In the genomic region with DNA sequence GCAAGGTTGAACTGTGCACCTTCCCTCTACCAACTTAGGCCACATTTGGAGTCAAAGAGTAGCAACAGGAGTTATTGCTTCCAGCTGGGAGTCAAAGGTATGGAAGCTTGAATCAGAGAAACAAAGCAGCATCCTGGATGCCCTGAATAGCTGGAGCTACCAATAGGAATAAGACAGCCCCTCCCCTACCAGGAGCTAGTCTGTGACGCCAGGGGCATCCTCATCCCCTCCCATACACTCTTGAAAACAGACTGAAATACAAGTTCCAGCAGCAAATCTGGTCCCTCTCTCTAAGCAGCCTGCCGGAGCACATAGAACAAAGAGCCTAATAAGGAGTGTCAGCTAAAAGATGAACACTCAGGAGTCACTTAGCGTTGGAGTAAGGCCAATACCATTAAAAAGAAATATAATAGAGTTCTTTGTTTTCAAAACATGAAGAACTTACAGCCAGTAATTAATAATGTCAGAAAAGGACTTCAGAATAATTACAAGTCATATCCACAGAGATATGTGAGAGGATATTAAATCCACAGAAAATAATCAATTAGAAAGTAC, we compare ENCODE assay signal across 28 cellular contexts. TPM values are rescaled to one million over a fixed set of nuclear protein-coding genes. Genes with fewer than 3 reads are reported as not detected.
DNase-seq lines count a peak whose midpoint lies in the region; ATAC-seq and TF ChIP-seq lines count a peak whose summit lies in the region.
"Had no signal": no experiment of that assay in that cellular context is flagged by ENCODE, and none has a peak within 500 bp of the region (broad histone marks: within the 10 kb centered on the region; RNA-seq: fewer than 3 reads in every experiment).

No MANE protein-coding gene starts in this region.

- H3K27ac ChIP-seq in esophagus squamous epithelium (peak overlapping the region in 3 of 4 donors; percentile 65 to 68 (median 65)), tibial artery (peak overlapping the region; percentile 27 to 63), mesenchymal stem cell (ENCODE audit: low read length, poor library complexity, severe bottlenecking) (no peak overlapping the region)
- H3K27ac ChIP-seq: 22Rv1, brain microvascular endothelial cell had no signal

- H3K27me3 Mint-ChIP-seq in mesothelial cell of epicardium (ENCODE audit: low read depth) = no peaks in the 10 kb centered on the region
- H3K27me3 Mint-ChIP-seq: activated naive CD4-positive, alpha-beta T cell treated with anti-CD3 and anti-CD28 coated beads, Interleukin-2, amount 10 ng/mL, durations not matched to agents 7 days and 5 days; IgD-negative memory B cell had no signal

- DNase-seq in NCI-H748 (lab: John Stamatoyannopoulos, UW; ENCODE audit: unreplicated experiment) (peak; percentile 62), NCI-H748 treated with DMSO at 0.1 percent for 48 hours (lab: John Stamatoyannopoulos, UW) (no peak), esophagus squamous epithelium (lab: John Stamatoyannopoulos, UW) (no peak), mesothelial cell of epicardium (ENCODE audit: low spot score in 2 of 2, unreplicated experiment in 2 of 2) (no peak), tibial artery (no peak), mesenchymal stem cell (no peak)
- DNase-seq in stimulated activated CD4-positive, alpha-beta T cell treated with anti-CD3 and anti-CD28 coated beads, Interleukin-2, amount 100 ng/mL, for 24 hours = no peak
- DNase-seq: activated CD4-positive, alpha-beta T cell treated with anti-CD3 and anti-CD28 coated beads, Interleukin-2, amount 50 U/mL, for 48 hours; activated naive CD4-positive, alpha-beta T cell treated with anti-CD3 and anti-CD28 coated beads, Interleukin-2, amount 10 ng/mL, durations not matched to agents 7 days and 5 days; amniotic stem cell; brain microvascular endothelial cell; DND-41; effector CD4-positive, alpha-beta T cell; immature natural killer cell; midbrain; natural killer cell; NCI-H187; NCI-H774; retina; stimulated activated CD4-positive, alpha-beta T cell treated with anti-CD3 and anti-CD28 coated beads, Interleukin-2, amount 100 ng/mL, for 48 hours; T-helper 1 cell had no signal

- ATAC-seq in HG03039 (IDR thresholded peaks at IDR 0.05; ENCODE audit: unreplicated experiment) = no peak
- ATAC-seq: activated CD4-positive, CD25-positive, alpha-beta regulatory T cell treated with anti-CD3 and anti-CD28 coated beads, Interleukin-2, amount 50 U/mL, for 24 hours; natural killer cell had no signal

- WGBS in esophagus squamous epithelium, 2 donors = 35 to 49% methylated on average over 2 of the region's 3 CpGs
- 14% methylated on average over 1 of the region's 3 CpGs for WGBS in mesenchymal stem cell

- H2BK15ac ChIP-seq in mesenchymal stem cell (ENCODE audit: low read depth, poor library complexity, severe bottlenecking) = no peak overlapping the region

- peaks cover 8% of the 10 kb centered on the region for H3K9me3 Mint-ChIP-seq in mesothelial cell of epicardium
- H3K9me3 Mint-ChIP-seq: activated naive CD4-positive, alpha-beta T cell treated with anti-CD3 and anti-CD28 coated beads, Interleukin-2, amount 10 ng/mL, durations not matched to agents 7 days and 5 days had no signal

- no peak overlapping the region for H3K4ac ChIP-seq in mesenchymal stem cell (ENCODE audit: low read depth in 1 of 2, low read length in 2 of 2)

- H2BK5ac ChIP-seq in mesenchymal stem cell (ENCODE audit: low read depth, low read length, poor library complexity, severe bottlenecking) = no peak overlapping the region

- H3K4me1 ChIP-seq in esophagus squamous epithelium (no peaks in the 10 kb centered on the region), tibial artery (peaks cover 0 to 52% (median 13%) of the 10 kb centered on the region in 4 donors), mesenchymal stem cell (ENCODE audit: control insufficient read depth, insufficient read depth, low read depth, low read length) (no peaks in the 10 kb centered on the region)

- H2AK5ac ChIP-seq in mesenchymal stem cell (ENCODE audit: low read length, severe bottlenecking) = no peak overlapping the region

- H4K8ac ChIP-seq in mesenchymal stem cell (ENCODE audit: low read length) = no peak overlapping the region

- H3K14ac ChIP-seq in mesenchymal stem cell (ENCODE audit: low read length in 2 of 2) = no peak overlapping the region

- no peak overlapping the region for H3K4me3 Mint-ChIP-seq in mesothelial cell of epicardium
- H3K4me3 Mint-ChIP-seq: activated naive CD4-positive, alpha-beta T cell treated with anti-CD3 and anti-CD28 coated beads, Interleukin-2, amount 10 ng/mL, durations not matched to agents 7 days and 5 days; CD14-positive monocyte; immature natural killer cell; natural killer cell had no signal

- H3K27me3 ChIP-seq in esophagus squamous epithelium = no peaks in the 10 kb centered on the region
- no peaks in the 10 kb centered on the region for H3K27me3 ChIP-seq in tibial artery
- H3K27me3 ChIP-seq in mesenchymal stem cell (ENCODE audit: control insufficient read depth in 1 of 2, insufficient read depth in 1 of 2, low read length in 2 of 2) = no peaks in the 10 kb centered on the region
- H3K27me3 ChIP-seq: brain microvascular endothelial cell had no signal

- H3K4me2 ChIP-seq in mesenchymal stem cell (ENCODE audit: low read length, poor library complexity, severe bottlenecking) = no peak overlapping the region

- H2AFZ ChIP-seq in mesenchymal stem cell (ENCODE audit: low read depth, low read length) = no peak overlapping the region

- no peak overlapping the region for H3K4me3 ChIP-seq in esophagus squamous epithelium
- no peak overlapping the region for H3K4me3 ChIP-seq in tibial artery
- no peak overlapping the region for H3K4me3 ChIP-seq in mesenchymal stem cell (ENCODE audit: insufficient read depth in 1 of 2, low read depth in 1 of 2, low read length in 2 of 2)

- no peak for TF ChIP-seq POLR2A in esophagus squamous epithelium (IDR thresholded peaks at IDR 0.05)

- peaks cover 6% of the 10 kb centered on the region for H3K79me1 ChIP-seq in mesenchymal stem cell (replicated peaks; ENCODE audit: low read length, poor library complexity, severe bottlenecking)

- no peak overlapping the region for H3K9ac ChIP-seq in mesenchymal stem cell (ENCODE audit: low read length)

- no peak overlapping the region for H3K23ac ChIP-seq in mesenchymal stem cell (ENCODE audit: low read length in 2 of 2)

- H3K18ac ChIP-seq in mesenchymal stem cell (ENCODE audit: low read depth in 1 of 2, low read length in 2 of 2) = no peak overlapping the region

- H3K27ac Mint-ChIP-seq in mesothelial cell of epicardium = peak overlapping the region; percentile 58
- H3K27ac Mint-ChIP-seq: activated naive CD4-positive, alpha-beta T cell treated with anti-CD3 and anti-CD28 coated beads, Interleukin-2, amount 10 ng/mL, durations not matched to agents 7 days and 5 days; CD14-positive monocyte; IgD-negative memory B cell; immature natural killer cell; natural killer cell had no signal

- TF ChIP-seq CTCF in esophagus squamous epithelium (IDR thresholded peaks at IDR 0.05) (no peak), mesothelial cell of epicardium (IDR thresholded peaks at IDR 0.05; ENCODE audit: unreplicated experiment) (no peak), tibial artery (IDR thresholded peaks at IDR 0.05) (no peak)

- intact Hi-C loops in esophagus squamous epithelium (cut with DNase I) (no loop called here), tibial artery (cut with DNase I; ENCODE audit: low total_unique reads) (no loop called here)

- peaks cover 11% of the 10 kb centered on the region for H3K4me1 Mint-ChIP-seq in mesothelial cell of epicardium
- H3K4me1 Mint-ChIP-seq: activated naive CD4-positive, alpha-beta T cell treated with anti-CD3 and anti-CD28 coated beads, Interleukin-2, amount 10 ng/mL, durations not matched to agents 7 days and 5 days; CD14-positive monocyte; IgD-negative memory B cell; immature natural killer cell; natural killer cell had no signal

- no peak overlapping the region for H4K91ac ChIP-seq in mesenchymal stem cell (ENCODE audit: low read length)

- H3K36me3 Mint-ChIP-seq in mesothelial cell of epicardium = no peaks in the 10 kb centered on the region
- H3K36me3 Mint-ChIP-seq: activated naive CD4-positive, alpha-beta T cell treated with anti-CD3 and anti-CD28 coated beads, Interleukin-2, amount 10 ng/mL, durations not matched to agents 7 days and 5 days; CD14-positive monocyte; IgD-negative memory B cell; natural killer cell had no signal

- no peak overlapping the region for H2BK120ac ChIP-seq in mesenchymal stem cell (ENCODE audit: low read depth, low read length)

- H3K36me3 ChIP-seq in esophagus squamous epithelium = no peaks in the 10 kb centered on the region
- H3K36me3 ChIP-seq in tibial artery = no peaks in the 10 kb centered on the region
- no peaks in the 10 kb centered on the region for H3K36me3 ChIP-seq in mesenchymal stem cell (ENCODE audit: control insufficient read depth in 1 of 2, insufficient read depth in 2 of 2, low read depth in 1 of 2, low read length in 2 of 2)
- H3K36me3 ChIP-seq: brain microvascular endothelial cell had no signal

- no peak overlapping the region for H2BK12ac ChIP-seq in mesenchymal stem cell (ENCODE audit: low read length in 2 of 2)

- H3K9me3 ChIP-seq in esophagus squamous epithelium (no peaks in the 10 kb centered on the region), tibial artery (no peaks in the 10 kb centered on the region), mesenchymal stem cell (ENCODE audit: control insufficient read depth, low read length) (no peaks in the 10 kb centered on the region)

RNA-seq across cellular contexts. Expression of a gene that starts 25.6 kb away (rescaled TPM):
- total RNA-seq in esophagus squamous epithelium (10 to 100 TPM in 1 of 4 donors, 1 to 10 TPM in 1, under 1 TPM in 2; 0.49 to 13.4 (median 2.3) TPM), mesothelial cell of epicardium (9.7 to 11.3 TPM (median 10.4 TPM) in 3 replicates)
- 5.4 TPM for polyA plus RNA-seq in mesenchymal stem cell (2013, experiment 1 of 2)
- 5.3 TPM for polyA plus RNA-seq in mesenchymal stem cell (2013, experiment 2 of 2)
- total RNA-seq: natural killer cell, RPMI7951, SK-MEL-5 had no signal
- polyA plus RNA-seq: CD14-positive monocyte, IgD-negative memory B cell, immature natural killer cell had no signal
